20 cellular contexts compared by ENCODE assay signal in the genomic region with DNA sequence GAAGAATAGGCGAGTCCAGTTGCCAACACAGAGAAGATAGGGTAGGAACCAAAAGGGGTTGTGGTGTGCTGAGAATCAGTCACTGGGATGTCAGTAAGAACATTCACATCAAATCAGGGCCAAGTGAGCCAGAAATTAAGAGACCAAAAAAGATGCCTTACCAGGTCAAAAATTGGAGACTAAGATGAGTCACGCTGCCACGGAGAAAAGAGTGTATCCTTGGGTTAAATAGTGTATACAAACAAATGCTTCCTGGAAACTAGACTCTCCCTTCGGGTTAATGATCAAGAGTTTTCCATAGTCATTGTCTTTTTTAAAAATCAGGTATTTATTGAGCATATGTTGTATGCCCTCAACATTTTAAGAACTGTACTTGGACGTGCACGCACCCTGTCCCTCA.
"Had no signal": no experiment of that assay in that cellular context is flagged by ENCODE, and none has a peak within 500 bp of the region (broad histone marks: within the 10 kb centered on the region; RNA-seq: fewer than 3 reads in every experiment).

No MANE protein-coding gene starts in this region.

- DNase-seq: activated CD4-positive, alpha-beta T cell treated with anti-CD3 and anti-CD28 coated beads, Interleukin-2, amount 50 U/mL, for 1 hour; activated CD8-positive, alpha-beta memory T cell treated with anti-CD3 and anti-CD28 coated beads for 24 hours; activated gamma-delta T cell treated with Interleukin-2 at 50 U/mL for 16 hours; amniotic stem cell; cortex of kidney; effector CD8-positive, alpha-beta T cell; heart left ventricle; pancreas; stimulated activated CD4-positive, alpha-beta T cell treated with anti-CD3 and anti-CD28 coated beads, Interleukin-12 subunit alpha, Interleukin-12 subunit beta, amount 100 ng/mL, for 4 hours; stimulated activated naive B cell treated with anti-CD40 and anti-IgM and Interleukin-4, amounts not matched to agents 10 μg/mL and 1 μg/mL and 100 μg/mL, for 72 hours; tibial artery; uterus had no signal

- H3K27ac ChIP-seq: heart left ventricle, neural progenitor cell, pancreas, tibial artery, uterus had no signal

- H3K27me3 ChIP-seq: heart left ventricle, neural progenitor cell, pancreas, tibial artery, uterus had no signal

- H3K4me1 Mint-ChIP-seq: brain; central memory CD8-positive, alpha-beta T cell; neural progenitor cell; stimulated activated naive B cell treated with anti-CD40 and anti-IgM and Interleukin-4, amounts not matched to agents 10 μg/mL and 1 μg/mL and 100 μg/mL, for 72 hours had no signal

- H3K4me2 ChIP-seq: neural progenitor cell had no signal

- H3K36me3 ChIP-seq: heart left ventricle, neural progenitor cell, pancreas, tibial artery, uterus had no signal

- H3K4me3 ChIP-seq: heart left ventricle, neural progenitor cell, pancreas, tibial artery, uterus had no signal

- H3K9me3 ChIP-seq: pancreas, tibial artery, uterus had no signal

- H3K27me3 Mint-ChIP-seq: activated naive CD8-positive, alpha-beta T cell; brain; central memory CD8-positive, alpha-beta T cell; stimulated activated naive B cell treated with anti-CD40 and anti-IgM and Interleukin-4, amounts not matched to agents 10 μg/mL and 1 μg/mL and 100 μg/mL, for 72 hours had no signal

- H3K9me3 Mint-ChIP-seq: central memory CD8-positive, alpha-beta T cell; neural progenitor cell; T-helper 2 cell treated with Interferon-gamma antibody and Interleukin-4, amounts not matched to agents 5 μg/mL and 100 μg/mL, for 36 hours had no signal

- H3K4me1 ChIP-seq: neural progenitor cell, pancreas, tibial artery, uterus had no signal

- H3K4me3 Mint-ChIP-seq: activated naive CD8-positive, alpha-beta T cell; brain; central memory CD8-positive, alpha-beta T cell; neural progenitor cell; stimulated activated naive B cell treated with anti-CD40 and anti-IgM and Interleukin-4, amounts not matched to agents 10 μg/mL and 1 μg/mL and 100 μg/mL, for 72 hours; T-helper 2 cell treated with Interferon-gamma antibody and Interleukin-4, amounts not matched to agents 5 μg/mL and 100 μg/mL, for 36 hours had no signal

- ATAC-seq: activated CD4-positive, CD25-positive, alpha-beta regulatory T cell treated with anti-CD3 and anti-CD28 coated beads, Interleukin-2, amount 50 U/mL, for 24 hours; heart left ventricle; pancreas; stimulated activated naive B cell treated with anti-CD40 and anti-IgM and Interleukin-4, amounts not matched to agents 10 μg/mL and 1 μg/mL and 100 μg/mL, for 72 hours had no signal

- FAIRE-seq: frontal cortex, islet of Langerhans, pancreas had no signal

- H3K27ac Mint-ChIP-seq: activated naive CD8-positive, alpha-beta T cell; brain; neural progenitor cell; stimulated activated naive B cell treated with anti-CD40 and anti-IgM and Interleukin-4, amounts not matched to agents 10 μg/mL and 1 μg/mL and 100 μg/mL, for 72 hours; T-helper 2 cell treated with Interferon-gamma antibody and Interleukin-4, amounts not matched to agents 5 μg/mL and 100 μg/mL, for 36 hours had no signal

- H2AFZ ChIP-seq: neural progenitor cell had no signal
